ENCODE assay signal across 7 cellular contexts in genomic region chr1:233327938-233328660, GRCh38. TPM values are rescaled to one million over a fixed set of nuclear protein-coding genes. Genes with fewer than 3 reads are reported as not detected.
DNase-seq lines count a peak whose midpoint lies in the region; ATAC-seq, FAIRE-seq and TF ChIP-seq lines count a peak whose summit lies in the region.

No MANE protein-coding gene starts in this region.

- peak overlapping the region; percentile 16 for H3K27ac ChIP-seq in psoas muscle

- FAIRE-seq in H54 (lab: Jason Lieb, UNC) = no peak

- no peak overlapping the region for H3K27ac Mint-ChIP-seq in activated T-cell treated with anti-CD3 and anti-CD28 coated beads, Interleukin-2, amount 50 U/mL, for 72 hours
- no peak overlapping the region for H3K27ac Mint-ChIP-seq in glutamatergic neuron (ENCODE audit: unreplicated experiment)

- DNase-seq in GM13977 (ENCODE audit: low spot score) (peak; percentile 43), H54 (ENCODE audit: insufficient read length, low spot score) (peak; percentile 23), M059J (ENCODE audit: low read depth) (peak; percentile 34), glutamatergic neuron (peak; percentile 46), psoas muscle (peak; percentile 19 to 49), superior temporal gyrus (ENCODE audit: extremely low spot score) (no peak)
- peak; percentile 44 to 45 for DNase-seq in activated T-cell treated with anti-CD3 and anti-CD28 coated beads, Interleukin-2, amount 50 U/mL, for 72 hours

- peaks cover 0 to 2% of the 10 kb centered on the region in 2 donors for H3K9me3 Mint-ChIP-seq in activated T-cell treated with anti-CD3 and anti-CD28 coated beads, Interleukin-2, amount 50 U/mL, for 72 hours
- H3K9me3 Mint-ChIP-seq in glutamatergic neuron (ENCODE audit: unreplicated experiment) = peaks cover 2% of the 10 kb centered on the region

- no peaks in the 10 kb centered on the region for H3K9me3 ChIP-seq in psoas muscle

- H3K4me3 Mint-ChIP-seq in activated T-cell treated with anti-CD3 and anti-CD28 coated beads, Interleukin-2, amount 50 U/mL, for 72 hours = peak overlapping the region in 1 of 2 donors; percentile 52
- H3K4me3 Mint-ChIP-seq in glutamatergic neuron (ENCODE audit: unreplicated experiment) = no peak overlapping the region

- no peak for TF ChIP-seq POLR2A in H54 (IDR thresholded peaks at IDR 0.05; ENCODE audit: low read depth, low read length)

- TF ChIP-seq CTCF in GM13977 (IDR thresholded peaks at IDR 0.05; ENCODE audit: extremely low read depth, insufficient read depth, missing control alignments) = no peak
- TF ChIP-seq CTCF in glutamatergic neuron (IDR thresholded peaks at IDR 0.05; ENCODE audit: partially characterized antibody, unreplicated experiment) = no peak
- no peak for TF ChIP-seq CTCF in psoas muscle (IDR thresholded peaks at IDR 0.05)

- H3K27me3 Mint-ChIP-seq in activated T-cell treated with anti-CD3 and anti-CD28 coated beads, Interleukin-2, amount 50 U/mL, for 72 hours (ENCODE audit: low read depth) = peaks cover 29% of the 10 kb centered on the region
- peaks cover 11% of the 10 kb centered on the region for H3K27me3 Mint-ChIP-seq in glutamatergic neuron (ENCODE audit: unreplicated experiment)

- in situ Hi-C loops in GM13977 (cut with MboI; ENCODE audit: low pct_unique_long_range_greater_than_20kb, low sequenced_read_pairs, unreplicated experiment) = no loop called here

- peaks cover 15% of the 10 kb centered on the region for H3K4me1 Mint-ChIP-seq in activated T-cell treated with anti-CD3 and anti-CD28 coated beads, Interleukin-2, amount 50 U/mL, for 72 hours (ENCODE audit: low read depth)
- no peaks in the 10 kb centered on the region for H3K4me1 Mint-ChIP-seq in glutamatergic neuron (ENCODE audit: low read depth, unreplicated experiment)

- H3K36me3 Mint-ChIP-seq in activated T-cell treated with anti-CD3 and anti-CD28 coated beads, Interleukin-2, amount 50 U/mL, for 72 hours (ENCODE audit: insufficient read depth in 2 of 2) = no peaks in the 10 kb centered on the region
- H3K36me3 Mint-ChIP-seq in glutamatergic neuron (ENCODE audit: unreplicated experiment) = no peaks in the 10 kb centered on the region

- H3K36me3 ChIP-seq in psoas muscle (ENCODE audit: insufficient read depth in 1 of 2, low read depth in 1 of 2) = no peaks in the 10 kb centered on the region

- intact Hi-C loops in psoas muscle (cut with DNase I) = no loop called here

- no peaks in the 10 kb centered on the region for H3K4me1 ChIP-seq in psoas muscle

- 0 to 1% (median 0%) methylated on average over 47 to 105 of the region's 105 CpGs for WGBS in psoas muscle, 3 donors

- ATAC-seq in activated T-cell treated with anti-CD3 and anti-CD28 coated beads, Interleukin-2, amount 50 U/mL, for 72 hours (replicated peaks in 1 of 2) = peak; percentile 38 to 44
- peak; percentile 26 to 34 (median 30) for ATAC-seq in psoas muscle

- peaks cover 0 to 40% (median 2%) of the 10 kb centered on the region in 3 donors for H3K27me3 ChIP-seq in psoas muscle (ENCODE audit: insufficient read depth in 3 of 3, low read length in 2 of 3)

- H3K4me3 ChIP-seq in psoas muscle = peak overlapping the region; percentile 67

RNA-seq across cellular contexts. Expression of gene MAP3K21, which starts 0.6 kb away (rescaled TPM):
- 3.6 and 7.9 TPM in 2 replicates for total RNA-seq in M059J (2014; rRNA removed; shearing (Covaris generic))
- total RNA-seq in activated T-cell treated with anti-CD3 and anti-CD28 coated beads, Interleukin-2, amount 50 U/mL, for 72 hours = 1 to 10 TPM; 1.8 to 2.7 TPM
- total RNA-seq in glutamatergic neuron (ENCODE audit: unreplicated experiment) (0.25 TPM), psoas muscle (under 1 TPM; 0.11 to 0.49 (median 0.18) TPM)
- under 1 TPM; 0.04 to 0.20 (median 0.06) TPM for polyA plus RNA-seq in psoas muscle

RNA-seq across cellular contexts. Expression of gene PCNX2, which starts 32.6 kb away (rescaled TPM):
- total RNA-seq in M059J (2014; rRNA removed; shearing (Covaris generic)) = 14.4 and 14.9 TPM in 2 replicates
- total RNA-seq in activated T-cell treated with anti-CD3 and anti-CD28 coated beads, Interleukin-2, amount 50 U/mL, for 72 hours = 10 to 100 TPM; 26.2 to 28.6 TPM
- 44.5 TPM for total RNA-seq in glutamatergic neuron (ENCODE audit: unreplicated experiment)
- total RNA-seq in psoas muscle = 1 to 10 TPM in 1 of 4 donors, under 1 TPM in 3; 0.22 to 1.1 (median 0.68) TPM
- polyA plus RNA-seq in psoas muscle = under 1 TPM; 0.16 to 0.82 (median 0.21) TPM
